1 cellular context compared by ENCODE assay signal in the genomic region with DNA sequence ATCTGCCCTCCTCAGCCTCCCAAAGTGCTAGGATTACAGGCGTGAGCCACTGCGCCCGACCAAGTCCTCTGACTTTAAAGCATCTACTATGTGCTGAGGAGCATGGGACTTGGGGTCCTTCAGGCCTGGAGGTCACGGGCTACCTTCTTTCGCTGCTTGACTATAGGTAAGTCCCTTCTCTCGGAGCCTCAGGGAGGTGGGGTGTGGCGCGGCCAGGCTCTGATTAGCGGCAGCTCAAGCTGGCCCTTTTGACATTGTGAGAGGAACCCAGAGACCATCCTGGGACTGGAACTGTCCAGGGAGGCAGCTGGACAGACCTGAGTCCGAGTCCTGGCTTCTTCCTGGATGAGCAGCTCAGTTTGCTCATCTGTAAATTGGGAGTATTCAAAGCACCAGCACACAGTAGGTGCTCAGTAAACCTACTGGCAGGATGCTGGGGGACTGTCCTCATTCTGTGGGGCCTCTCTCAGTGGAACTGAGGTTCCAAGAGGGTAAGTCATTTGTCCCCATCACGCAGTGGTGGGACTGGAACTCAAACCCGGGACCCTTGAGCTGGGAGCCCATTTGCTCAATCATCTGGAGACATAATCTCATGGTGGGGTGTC.
TF ChIP-seq lines count a peak whose summit lies in the region.

No MANE protein-coding gene starts in this region.

TF ChIP-seq in K562, 482 proteins besides CTCF, POLR2A, EP300 and RAD21:
- peak; percentile 45; the same call in 1 of the 2 replicates for TF ChIP-seq BCOR (IDR thresholded peaks at IDR 0.05)
- TF ChIP-seq SMAD3 (CRISPR knock-in tag; conservative IDR thresholded peaks at IDR 0.05), result no peak
- TF ChIP-seq, protein P1, sequence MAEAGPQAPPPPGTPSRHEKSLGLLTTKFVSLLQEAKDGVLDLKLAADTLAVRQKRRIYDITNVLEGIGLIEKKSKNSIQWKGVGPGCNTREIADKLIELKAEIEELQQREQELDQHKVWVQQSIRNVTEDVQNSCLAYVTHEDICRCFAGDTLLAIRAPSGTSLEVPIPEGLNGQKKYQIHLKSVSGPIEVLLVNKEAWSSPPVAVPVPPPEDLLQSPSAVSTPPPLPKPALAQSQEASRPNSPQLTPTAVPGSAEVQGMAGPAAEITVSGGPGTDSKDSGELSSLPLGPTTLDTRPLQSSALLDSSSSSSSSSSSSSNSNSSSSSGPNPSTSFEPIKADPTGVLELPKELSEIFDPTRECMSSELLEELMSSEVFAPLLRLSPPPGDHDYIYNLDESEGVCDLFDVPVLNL (CRISPR knock-in tag; IDR thresholded peaks at IDR 0.05; ENCODE audit: low read depth), result no peak
- TF ChIP-seq ZKSCAN1 (IDR thresholded peaks at IDR 0.05; ENCODE audit: low read depth, low read length), result peak; percentile 95
- peak in 1 of 2 experiments; percentile 24; a peak in 1 of 4 replicates for TF ChIP-seq KDM1A (IDR thresholded peaks at IDR 0.05)
- TF ChIP-seq RBM25 (IDR thresholded peaks at IDR 0.05; ENCODE audit: low read depth, low read length, severe bottlenecking), result peak; percentile 3
TF ChIP-seq in K562: peak in this region for 4.
